ENCODE assay signal across 8 cellular contexts in genomic region chr7:37495574-37496184, GRCh38. TPM values are rescaled to one million over a fixed set of nuclear protein-coding genes. Genes with fewer than 3 reads are reported as not detected.
DNase-seq lines count a peak whose midpoint lies in the region; ATAC-seq and TF ChIP-seq lines count a peak whose summit lies in the region.

No MANE protein-coding gene starts in this region.

- no peak for TF ChIP-seq EP300 in SK-N-SH (IDR thresholded peaks at IDR 0.05; ENCODE audit: borderline replicate concordance in 1 of 2, low read depth in 1 of 2, low read length in 1 of 2)

- no peak overlapping the region for H3K4me2 ChIP-seq in SK-N-SH

- H3K36me3 ChIP-seq in SK-N-SH (replicated peaks in 1 of 2; ENCODE audit: control insufficient read depth in 1 of 2, insufficient read depth in 2 of 2, low read length in 1 of 2), result no peaks in the 10 kb centered on the region

- ATAC-seq in SK-N-SH treated with all-trans-retinoic acid at 6 μM for 48 hours, result no peak
- no peak for ATAC-seq in natural killer cell treated with Interleukin-12 subunit alpha and Interleukin-12 subunit beta and Interleukin-15 and Interleukin-18, amount 100 ng/mL, for 72 hours
- no peak for ATAC-seq in GM18520 (IDR thresholded peaks at IDR 0.05; ENCODE audit: unreplicated experiment)
- ATAC-seq in HG03457 (IDR thresholded peaks at IDR 0.05; ENCODE audit: unreplicated experiment), result no peak

- H3K9ac ChIP-seq in SK-N-SH, result no peak overlapping the region

- H3F3A ChIP-seq in SK-N-SH (replicated peaks; ENCODE audit: insufficient read depth), result no peaks in the 10 kb centered on the region

- peak; percentile 68 for TF ChIP-seq CTCF in SK-N-SH (IDR thresholded peaks at IDR 0.05)
- peak; percentile 66 for TF ChIP-seq CTCF in choroid plexus epithelial cell (conservative IDR thresholded peaks at IDR 0.05; ENCODE audit: low read depth, low read length)

- H3K4me3 ChIP-seq in SK-N-SH (ENCODE audit: low read depth in 2 of 2, low read length in 1 of 2) (no peak overlapping the region), choroid plexus epithelial cell (ENCODE audit: low read depth, low read length) (no peak overlapping the region)

- TF ChIP-seq RAD21 in SK-N-SH (IDR thresholded peaks at IDR 0.05; ENCODE audit: low read length), result peak; percentile 69

- no peaks in the 10 kb centered on the region for H3K4me1 Mint-ChIP-seq in natural killer cell treated with Interleukin-12 subunit alpha and Interleukin-12 subunit beta and Interleukin-15 and Interleukin-18, amount 100 ng/mL, for 72 hours (ENCODE audit: low read depth in 2 of 2)

- H4K20me1 ChIP-seq in SK-N-SH (ENCODE audit: insufficient read depth), result no peaks in the 10 kb centered on the region

- no peaks in the 10 kb centered on the region for H3K27me3 ChIP-seq in SK-N-SH (ENCODE audit: insufficient read depth)

- H3K4me3 Mint-ChIP-seq in natural killer cell treated with Interleukin-12 subunit alpha and Interleukin-12 subunit beta and Interleukin-15 and Interleukin-18, amount 100 ng/mL, for 72 hours, result no peak overlapping the region

- H3K27me3 Mint-ChIP-seq in natural killer cell treated with Interleukin-12 subunit alpha and Interleukin-12 subunit beta and Interleukin-15 and Interleukin-18, amount 100 ng/mL, for 72 hours, result no peaks in the 10 kb centered on the region

- POLR2A ChIA-PET in SK-N-SH (lab: Yijun Ruan, JAX), result no interaction called here

- peak; percentile 63 for DNase-seq in SK-N-SH
- peak; percentile 17 for DNase-seq in NCI-H446 treated with DMSO at 0.1 percent for 48 hours (lab: John Stamatoyannopoulos, UW)
- peak; percentile 52 for DNase-seq in choroid plexus epithelial cell (ENCODE audit: low read depth)
- peak; percentile 65 for DNase-seq in natural killer cell treated with Interleukin-12 subunit alpha and Interleukin-12 subunit beta and Interleukin-15 and Interleukin-18, amount 100 ng/mL, for 72 hours (ENCODE audit: low spot score)
- no peak for DNase-seq in HPDE6-E6E7 (ENCODE audit: extremely low spot score)

- H3K27ac Mint-ChIP-seq in natural killer cell treated with Interleukin-12 subunit alpha and Interleukin-12 subunit beta and Interleukin-15 and Interleukin-18, amount 100 ng/mL, for 72 hours, result no peak overlapping the region

- 24% methylated on average over 4 of the region's 4 CpGs for WGBS in SK-N-SH (ENCODE audit: low lambda C conversion rate)

- CTCF ChIA-PET in SK-N-SH (lab: Yijun Ruan, JAX), result interaction anchor here (0.6 to 6.4 kb wide), 63 partner anchors 11 to 1047 kb away, joined by 3 to 82 read pairs (median 4); partner anchors contain the start of gene ELMO1

- no peaks in the 10 kb centered on the region for H3K9me2 ChIP-seq in SK-N-SH

- no peaks in the 10 kb centered on the region for H3K79me2 ChIP-seq in SK-N-SH (ENCODE audit: insufficient read depth)

- H2AFZ ChIP-seq in SK-N-SH (ENCODE audit: low read depth), result no peak overlapping the region

- H3K36me3 Mint-ChIP-seq in natural killer cell treated with Interleukin-12 subunit alpha and Interleukin-12 subunit beta and Interleukin-15 and Interleukin-18, amount 100 ng/mL, for 72 hours, result no peaks in the 10 kb centered on the region

- H3K27ac ChIP-seq in SK-N-SH (ENCODE audit: low read depth in 2 of 2, low read length in 1 of 2), result no peak overlapping the region

- H3K4me1 ChIP-seq in SK-N-SH (ENCODE audit: control insufficient read depth in 1 of 2, insufficient read depth in 2 of 2, low read depth in 1 of 2, low read length in 1 of 2), result no peaks in the 10 kb centered on the region

- peaks cover 9% of the 10 kb centered on the region; the same call in 1 of the 2 replicates for H3K9me3 ChIP-seq in SK-N-SH

- no peaks in the 10 kb centered on the region for H3K9me3 Mint-ChIP-seq in natural killer cell treated with Interleukin-12 subunit alpha and Interleukin-12 subunit beta and Interleukin-15 and Interleukin-18, amount 100 ng/mL, for 72 hours

TF ChIP-seq in SK-N-SH, 30 proteins besides CTCF, POLR2A, EP300 and RAD21:
- TF ChIP-seq SMC3 (IDR thresholded peaks at IDR 0.05; ENCODE audit: low read depth, low read length) (peak; percentile 47; the same call in 1 of the 2 replicates), YY1 (IDR thresholded peaks at IDR 0.05; ENCODE audit: low read depth) (no peak)

TF ChIP-seq in SK-N-SH treated with all-trans-retinoic acid at 6 μM for 48 hours, 23 proteins besides CTCF, POLR2A, EP300 and RAD21:
- TF ChIP-seq ZNF8 (CRISPR knock-in tag; IDR thresholded peaks at IDR 0.05) (no peak), ZFP3 (CRISPR knock-in tag; IDR thresholded peaks at IDR 0.05) (no peak), ZNF565 (CRISPR knock-in tag; conservative IDR thresholded peaks at IDR 0.05; ENCODE audit: low read depth) (no peak), ESRRG (CRISPR knock-in tag; IDR thresholded peaks at IDR 0.05) (no peak), CSDC2 (CRISPR knock-in tag; IDR thresholded peaks at IDR 0.05) (no peak), TCF4 (CRISPR knock-in tag; IDR thresholded peaks at IDR 0.05; ENCODE audit: borderline replicate concordance) (no peak), ISL1 (CRISPR knock-in tag; IDR thresholded peaks at IDR 0.05) (no peak), ZNF70 (CRISPR knock-in tag; IDR thresholded peaks at IDR 0.05) (no peak), PPARA (CRISPR knock-in tag; IDR thresholded peaks at IDR 0.05; ENCODE audit: borderline replicate concordance) (no peak), SNAI2 (CRISPR knock-in tag; IDR thresholded peaks at IDR 0.05) (no peak)
- TF ChIP-seq, protein P1, sequence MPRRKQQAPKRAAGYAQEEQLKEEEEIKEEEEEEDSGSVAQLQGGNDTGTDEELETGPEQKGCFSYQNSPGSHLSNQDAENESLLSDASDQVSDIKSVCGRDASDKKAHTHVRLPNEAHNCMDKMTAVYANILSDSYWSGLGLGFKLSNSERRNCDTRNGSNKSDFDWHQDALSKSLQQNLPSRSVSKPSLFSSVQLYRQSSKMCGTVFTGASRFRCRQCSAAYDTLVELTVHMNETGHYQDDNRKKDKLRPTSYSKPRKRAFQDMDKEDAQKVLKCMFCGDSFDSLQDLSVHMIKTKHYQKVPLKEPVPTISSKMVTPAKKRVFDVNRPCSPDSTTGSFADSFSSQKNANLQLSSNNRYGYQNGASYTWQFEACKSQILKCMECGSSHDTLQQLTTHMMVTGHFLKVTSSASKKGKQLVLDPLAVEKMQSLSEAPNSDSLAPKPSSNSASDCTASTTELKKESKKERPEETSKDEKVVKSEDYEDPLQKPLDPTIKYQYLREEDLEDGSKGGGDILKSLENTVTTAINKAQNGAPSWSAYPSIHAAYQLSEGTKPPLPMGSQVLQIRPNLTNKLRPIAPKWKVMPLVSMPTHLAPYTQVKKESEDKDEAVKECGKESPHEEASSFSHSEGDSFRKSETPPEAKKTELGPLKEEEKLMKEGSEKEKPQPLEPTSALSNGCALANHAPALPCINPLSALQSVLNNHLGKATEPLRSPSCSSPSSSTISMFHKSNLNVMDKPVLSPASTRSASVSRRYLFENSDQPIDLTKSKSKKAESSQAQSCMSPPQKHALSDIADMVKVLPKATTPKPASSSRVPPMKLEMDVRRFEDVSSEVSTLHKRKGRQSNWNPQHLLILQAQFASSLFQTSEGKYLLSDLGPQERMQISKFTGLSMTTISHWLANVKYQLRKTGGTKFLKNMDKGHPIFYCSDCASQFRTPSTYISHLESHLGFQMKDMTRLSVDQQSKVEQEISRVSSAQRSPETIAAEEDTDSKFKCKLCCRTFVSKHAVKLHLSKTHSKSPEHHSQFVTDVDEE (CRISPR knock-in tag; IDR thresholded peaks at IDR 0.05), result no peak
- TF ChIP-seq, protein P2, sequence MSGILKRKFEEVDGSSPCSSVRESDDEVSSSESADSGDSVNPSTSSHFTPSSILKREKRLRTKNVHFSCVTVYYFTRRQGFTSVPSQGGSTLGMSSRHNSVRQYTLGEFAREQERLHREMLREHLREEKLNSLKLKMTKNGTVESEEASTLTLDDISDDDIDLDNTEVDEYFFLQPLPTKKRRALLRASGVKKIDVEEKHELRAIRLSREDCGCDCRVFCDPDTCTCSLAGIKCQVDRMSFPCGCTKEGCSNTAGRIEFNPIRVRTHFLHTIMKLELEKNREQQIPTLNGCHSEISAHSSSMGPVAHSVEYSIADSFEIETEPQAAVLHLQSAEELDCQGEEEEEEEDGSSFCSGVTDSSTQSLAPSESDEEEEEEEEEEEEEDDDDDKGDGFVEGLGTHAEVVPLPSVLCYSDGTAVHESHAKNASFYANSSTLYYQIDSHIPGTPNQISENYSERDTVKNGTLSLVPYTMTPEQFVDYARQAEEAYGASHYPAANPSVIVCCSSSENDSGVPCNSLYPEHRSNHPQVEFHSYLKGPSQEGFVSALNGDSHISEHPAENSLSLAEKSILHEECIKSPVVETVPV (CRISPR knock-in tag; IDR thresholded peaks at IDR 0.05), result no peak
- TF ChIP-seq, protein P3, sequence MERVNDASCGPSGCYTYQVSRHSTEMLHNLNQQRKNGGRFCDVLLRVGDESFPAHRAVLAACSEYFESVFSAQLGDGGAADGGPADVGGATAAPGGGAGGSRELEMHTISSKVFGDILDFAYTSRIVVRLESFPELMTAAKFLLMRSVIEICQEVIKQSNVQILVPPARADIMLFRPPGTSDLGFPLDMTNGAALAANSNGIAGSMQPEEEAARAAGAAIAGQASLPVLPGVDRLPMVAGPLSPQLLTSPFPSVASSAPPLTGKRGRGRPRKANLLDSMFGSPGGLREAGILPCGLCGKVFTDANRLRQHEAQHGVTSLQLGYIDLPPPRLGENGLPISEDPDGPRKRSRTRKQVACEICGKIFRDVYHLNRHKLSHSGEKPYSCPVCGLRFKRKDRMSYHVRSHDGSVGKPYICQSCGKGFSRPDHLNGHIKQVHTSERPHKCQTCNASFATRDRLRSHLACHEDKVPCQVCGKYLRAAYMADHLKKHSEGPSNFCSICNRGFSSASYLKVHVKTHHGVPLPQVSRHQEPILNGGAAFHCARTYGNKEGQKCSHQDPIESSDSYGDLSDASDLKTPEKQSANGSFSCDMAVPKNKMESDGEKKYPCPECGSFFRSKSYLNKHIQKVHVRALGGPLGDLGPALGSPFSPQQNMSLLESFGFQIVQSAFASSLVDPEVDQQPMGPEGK (CRISPR knock-in tag; IDR thresholded peaks at IDR 0.05; ENCODE audit: borderline replicate concordance), result no peak

RNA-seq across cellular contexts. Expression of gene ELMO1, which starts 47.0 kb away (rescaled TPM):
- polyA plus RNA-seq in SK-N-SH (2012; rRNA removed), result 0.64 and 2.8 TPM in 2 replicates
- polyA plus RNA-seq in SK-N-SH (2012; cell fraction: cytosol; rRNA removed), result 1.5 and 3.7 TPM in 2 replicates
- polyA plus RNA-seq in SK-N-SH (2012; cell fraction: nucleus; rRNA removed), result 1.0 and 1.5 TPM in 2 replicates
- 100 to 1,000 TPM in 1 of 2 donors, 10 to 100 TPM in 1; 36.8 to 103 TPM for total RNA-seq in natural killer cell treated with Interleukin-12 subunit alpha and Interleukin-12 subunit beta and Interleukin-15 and Interleukin-18, amount 100 ng/mL, for 72 hours
